10 cellular contexts compared by ENCODE assay signal in the genomic region with DNA sequence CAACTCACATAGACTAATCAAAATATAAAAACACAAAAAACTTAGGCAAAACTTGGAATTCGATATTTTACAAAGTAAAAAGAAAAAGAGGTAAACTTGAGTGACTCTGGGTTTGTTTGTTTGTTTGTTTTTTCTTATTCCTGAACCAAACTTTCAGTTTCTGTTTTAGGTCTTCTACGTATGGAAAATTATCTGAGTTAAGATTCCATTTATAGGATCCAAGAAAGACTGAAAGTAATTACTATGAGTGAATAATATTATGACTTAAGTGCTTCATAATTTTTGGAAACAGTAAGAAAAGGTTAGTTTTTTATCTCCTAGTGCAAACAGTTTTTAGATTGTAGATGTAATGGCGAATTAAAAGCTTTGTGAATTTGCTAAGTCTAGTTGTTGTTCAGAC. TPM values are rescaled to one million over a fixed set of nuclear protein-coding genes. Genes with fewer than 3 reads are reported as not detected.
DNase-seq lines count a peak whose midpoint lies in the region; ATAC-seq and TF ChIP-seq lines count a peak whose summit lies in the region.
"Had no signal": no experiment of that assay in that cellular context is flagged by ENCODE, and none has a peak within 500 bp of the region (broad histone marks: within the 10 kb centered on the region; RNA-seq: fewer than 3 reads in every experiment).

No MANE protein-coding gene starts in this region.

- H3K27ac Mint-ChIP-seq in stimulated activated memory B cell treated with anti-CD40 and anti-IgM and Interleukin-4, amounts not matched to agents 10 μg/mL and 1 μg/mL and 100 μg/mL, for 72 hours: peak overlapping the region; percentile 88

- no peaks in the 10 kb centered on the region for H3K36me3 ChIP-seq in Peyer's patch
- H3K36me3 ChIP-seq in esophagus squamous epithelium: no peaks in the 10 kb centered on the region

- H3K4me1 ChIP-seq in Peyer's patch (peaks cover 0 to 5% (median 0%) of the 10 kb centered on the region in 4 donors), esophagus squamous epithelium (no peaks in the 10 kb centered on the region)

- no peak for DNase-seq in activated T-cell treated with anti-CD3 and anti-CD28 coated beads, Interleukin-2, amount 50 U/mL, for 4 hours
- no peak for DNase-seq in activated T-cell treated with anti-CD3 and anti-CD28 coated beads, Interleukin-2, amount 50 U/mL, for 1 hour
- DNase-seq in Peyer's patch (no peak), esophagus squamous epithelium (lab: John Stamatoyannopoulos, UW) (no peak)
- no peak for DNase-seq in stimulated activated CD4-positive, alpha-beta T cell treated with anti-CD3 and anti-CD28 coated beads, Interleukin-4, amount 100 ng/mL, for 24 hours
- DNase-seq in central memory CD4-positive, alpha-beta T cell: no peak
- DNase-seq in effector CD4-positive, alpha-beta T cell: no peak
- DNase-seq: left colon, NCI-H1105 treated with DMSO at 0.1 percent for 48 hours had no signal

- H3K27me3 ChIP-seq in Peyer's patch (no peaks in the 10 kb centered on the region), esophagus squamous epithelium (no peaks in the 10 kb centered on the region)

- no peaks in the 10 kb centered on the region for H3K27me3 Mint-ChIP-seq in activated T-cell treated with anti-CD3 and anti-CD28 coated beads, Interleukin-2, amount 50 U/mL, for 4 hours (ENCODE audit: low read depth)
- no peaks in the 10 kb centered on the region for H3K27me3 Mint-ChIP-seq in stimulated activated memory B cell treated with anti-CD40 and anti-IgM and Interleukin-4, amounts not matched to agents 10 μg/mL and 1 μg/mL and 100 μg/mL, for 72 hours

- 51% methylated on average over 3 of the region's 3 CpGs for WGBS in esophagus squamous epithelium, 2 donors

- peaks cover 20% of the 10 kb centered on the region for H3K36me3 Mint-ChIP-seq in activated T-cell treated with anti-CD3 and anti-CD28 coated beads, Interleukin-2, amount 50 U/mL, for 4 hours (ENCODE audit: insufficient read depth)
- peaks cover 29% of the 10 kb centered on the region for H3K36me3 Mint-ChIP-seq in stimulated activated memory B cell treated with anti-CD40 and anti-IgM and Interleukin-4, amounts not matched to agents 10 μg/mL and 1 μg/mL and 100 μg/mL, for 72 hours

- no peak for TF ChIP-seq POLR2A in Peyer's patch (IDR thresholded peaks at IDR 0.05)
- no peak for TF ChIP-seq POLR2A in esophagus squamous epithelium (IDR thresholded peaks at IDR 0.05)

- no peak for ATAC-seq in activated T-cell treated with anti-CD3 and anti-CD28 coated beads, Interleukin-2, amount 50 U/mL, for 4 hours
- ATAC-seq in stimulated activated memory B cell treated with anti-CD40 and anti-IgM and Interleukin-4, amounts not matched to agents 10 μg/mL and 1 μg/mL and 100 μg/mL, for 72 hours: no peak
- ATAC-seq: left colon had no signal

- H3K27ac ChIP-seq in Peyer's patch: peak overlapping the region in 3 of 4 donors; percentile 20 to 52 (median 28)
- H3K27ac ChIP-seq in esophagus squamous epithelium: peak overlapping the region in 2 of 4 donors; percentile 3 to 27

- H3K4me3 Mint-ChIP-seq in activated T-cell treated with anti-CD3 and anti-CD28 coated beads, Interleukin-2, amount 50 U/mL, for 4 hours: peak overlapping the region; percentile 65
- peak overlapping the region; percentile 64 for H3K4me3 Mint-ChIP-seq in stimulated activated memory B cell treated with anti-CD40 and anti-IgM and Interleukin-4, amounts not matched to agents 10 μg/mL and 1 μg/mL and 100 μg/mL, for 72 hours

- peaks cover 65% of the 10 kb centered on the region for H3K4me1 Mint-ChIP-seq in activated T-cell treated with anti-CD3 and anti-CD28 coated beads, Interleukin-2, amount 50 U/mL, for 4 hours (ENCODE audit: low read depth)
- peaks cover 47% of the 10 kb centered on the region for H3K4me1 Mint-ChIP-seq in stimulated activated memory B cell treated with anti-CD40 and anti-IgM and Interleukin-4, amounts not matched to agents 10 μg/mL and 1 μg/mL and 100 μg/mL, for 72 hours

- intact Hi-C loops in esophagus squamous epithelium (cut with DNase I): no loop called here

- H3K4me3 ChIP-seq in Peyer's patch (peak overlapping the region in 1 of 4 donors; percentile 24), esophagus squamous epithelium (peak overlapping the region in 3 of 4 donors; percentile 4 to 39 (median 15))

- no peaks in the 10 kb centered on the region for H3K9me3 ChIP-seq in Peyer's patch
- H3K9me3 ChIP-seq in esophagus squamous epithelium: no peaks in the 10 kb centered on the region

- TF ChIP-seq CTCF in Peyer's patch (IDR thresholded peaks at IDR 0.05) (no peak), esophagus squamous epithelium (IDR thresholded peaks at IDR 0.05) (no peak)

- H3K9me3 Mint-ChIP-seq in activated T-cell treated with anti-CD3 and anti-CD28 coated beads, Interleukin-2, amount 50 U/mL, for 4 hours: no peaks in the 10 kb centered on the region
- no peaks in the 10 kb centered on the region for H3K9me3 Mint-ChIP-seq in stimulated activated memory B cell treated with anti-CD40 and anti-IgM and Interleukin-4, amounts not matched to agents 10 μg/mL and 1 μg/mL and 100 μg/mL, for 72 hours

RNA-seq across cellular contexts. Expression of a gene that starts 13.2 kb away (rescaled TPM):
- total RNA-seq in activated T-cell treated with anti-CD3 and anti-CD28 coated beads, Interleukin-2, amount 50 U/mL, for 4 hours: 10 to 100 TPM; 27.2 to 38.4 (median 36.9) TPM
- total RNA-seq in Peyer's patch (10 to 100 TPM in 1 of 4 donors, 1 to 10 TPM in 3; 1.1 to 27.2 (median 3.0) TPM), esophagus squamous epithelium (1 to 10 TPM; 1.6 to 4.4 (median 2.8) TPM)
